ENCODE assay signal across 1 cellular context in the genomic region with DNA sequence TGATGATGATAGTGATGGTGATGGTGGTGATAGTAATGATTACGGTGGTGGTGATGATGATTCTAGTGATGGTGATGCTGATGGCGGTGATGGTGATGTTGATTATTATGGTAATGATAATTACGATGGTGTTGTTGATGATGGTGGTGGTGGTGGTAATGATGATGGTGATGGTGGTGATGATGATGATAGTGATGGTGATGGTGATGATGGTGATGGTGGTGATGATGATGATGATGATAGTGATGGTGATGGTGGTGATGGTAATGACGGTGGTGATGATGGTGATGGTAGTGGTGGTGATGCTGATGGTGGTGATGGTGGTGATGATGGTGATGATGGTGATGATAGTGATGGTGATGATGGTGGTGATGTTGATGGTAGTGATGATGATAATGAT.
A peak's percentile ranks its signal among the peaks of the same experiment; 100 is the strongest.
TF ChIP-seq lines count a peak whose summit lies in the region.

No MANE protein-coding gene starts in this region.

TF ChIP-seq in HEK293, 187 proteins besides CTCF, POLR2A, EP300 and RAD21 (continued from another document):
- TF ChIP-seq, protein P1, sequence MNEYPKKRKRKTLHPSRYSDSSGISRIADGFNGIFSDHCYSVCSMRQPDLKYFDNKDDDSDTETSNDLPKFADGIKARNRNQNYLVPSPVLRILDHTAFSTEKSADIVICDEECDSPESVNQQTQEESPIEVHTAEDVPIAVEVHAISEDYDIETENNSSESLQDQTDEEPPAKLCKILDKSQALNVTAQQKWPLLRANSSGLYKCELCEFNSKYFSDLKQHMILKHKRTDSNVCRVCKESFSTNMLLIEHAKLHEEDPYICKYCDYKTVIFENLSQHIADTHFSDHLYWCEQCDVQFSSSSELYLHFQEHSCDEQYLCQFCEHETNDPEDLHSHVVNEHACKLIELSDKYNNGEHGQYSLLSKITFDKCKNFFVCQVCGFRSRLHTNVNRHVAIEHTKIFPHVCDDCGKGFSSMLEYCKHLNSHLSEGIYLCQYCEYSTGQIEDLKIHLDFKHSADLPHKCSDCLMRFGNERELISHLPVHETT (tag by site-specific recombination; IDR thresholded peaks at IDR 0.05): no peak
- TF ChIP-seq KLF8 (tag by site-specific recombination; IDR thresholded peaks at IDR 0.05) (no peak), ZNF776 (tag by site-specific recombination; IDR thresholded peaks at IDR 0.05; ENCODE audit: borderline replicate concordance) (0 out of 2 replicates have a peak, but pooled peaks have one; percentile 20), ZNF311 (tag by site-specific recombination; IDR thresholded peaks at IDR 0.05; ENCODE audit: borderline replicate concordance) (peak; percentile 67; the same call in 1 of the 2 replicates), ZNF112 (tag by site-specific recombination; IDR thresholded peaks at IDR 0.05) (0 out of 2 replicates have a peak, but pooled peaks have one; percentile 11)
TF ChIP-seq in HEK293: peak in this region for 5.
